14 cellular contexts compared by ENCODE assay signal in the genomic region with DNA sequence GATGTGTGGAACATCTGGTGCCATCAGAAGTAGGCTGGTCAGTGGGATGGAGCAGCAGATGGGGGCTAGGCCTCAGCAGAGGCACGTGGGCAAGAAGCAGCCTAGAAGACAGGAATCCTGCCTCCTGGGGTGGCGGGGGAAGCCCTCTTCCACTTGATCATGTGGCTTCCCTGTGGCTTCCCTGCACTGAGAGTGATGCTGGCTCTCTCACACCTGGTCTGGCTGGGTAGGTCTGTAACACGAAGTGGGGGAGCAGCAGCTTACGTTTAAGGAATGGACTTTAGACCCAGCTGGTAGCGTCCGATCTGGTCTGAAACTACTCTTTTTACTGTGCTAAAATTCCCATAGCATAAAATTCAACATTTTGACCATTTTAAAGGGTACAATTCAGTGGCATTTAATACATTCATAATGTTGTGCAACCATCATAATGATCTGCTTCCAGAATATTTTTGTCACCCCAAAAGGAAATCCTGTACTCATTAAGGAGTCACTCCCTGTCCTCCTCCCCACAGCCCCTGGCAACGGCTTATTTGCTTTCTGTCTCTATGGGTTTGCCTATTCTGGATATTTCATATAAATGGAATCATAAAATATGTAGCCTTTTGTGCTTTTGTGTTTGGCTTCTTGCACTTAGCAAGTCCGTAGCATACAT. TPM values are rescaled to one million over a fixed set of nuclear protein-coding genes. Genes with fewer than 3 reads are reported as not detected.
DNase-seq lines count a peak whose midpoint lies in the region; ATAC-seq, FAIRE-seq and TF ChIP-seq lines count a peak whose summit lies in the region.
"Had no signal": no experiment of that assay in that cellular context is flagged by ENCODE, and none has a peak within 500 bp of the region (broad histone marks: within the 10 kb centered on the region; RNA-seq: fewer than 3 reads in every experiment).

No MANE protein-coding gene starts in this region.

- H3K79me1 ChIP-seq in H1 (ENCODE audit: low read depth, low read length): no peaks in the 10 kb centered on the region

- H2BK120ac ChIP-seq in H1 (replicated peaks; ENCODE audit: low read depth, low read length): no peak overlapping the region

- H4K91ac ChIP-seq in H1 (replicated peaks; ENCODE audit: insufficient read length, low read length): no peak overlapping the region

- H3K14ac ChIP-seq in H1 (ENCODE audit: insufficient read length): no peak overlapping the region

- no peak for TF ChIP-seq CTCF in H1 (IDR thresholded peaks at IDR 0.05; ENCODE audit: control extremely low read depth in 1 of 3, insufficient read depth in 1 of 3, low read depth in 1 of 3, low read length in 3 of 3)
- TF ChIP-seq CTCF in esophagus squamous epithelium (IDR thresholded peaks at IDR 0.05): no peak

- no peak overlapping the region for H3K23ac ChIP-seq in H1 (ENCODE audit: insufficient read length)

- H4K8ac ChIP-seq in H1 (ENCODE audit: extremely low read depth, insufficient read depth, low read length): no peak overlapping the region

- FAIRE-seq in GM12892 (lab: Jason Lieb, UNC) (peak; percentile 98), H1 (lab: Jason Lieb, UNC) (no peak)

- no peak overlapping the region for H3K56ac ChIP-seq in H1 (replicated peaks; ENCODE audit: insufficient read length, low read depth, low read length)

- no peaks in the 10 kb centered on the region for H3K9me3 Mint-ChIP-seq in effector memory CD8-positive, alpha-beta T cell

- no peak overlapping the region for H2BK15ac ChIP-seq in H1 (ENCODE audit: low read length)

- 48% methylated on average over 8 of the region's 8 CpGs; no CpG with 5 or more reads in 1 of the 2 experiments for WGBS in H1 (ENCODE audit: extremely low coverage in 1 of 2, insufficient coverage in 1 of 2, insufficient read length in 1 of 2, insufficient replicate concordance in 2 of 2, low coverage in 1 of 2, low lambda C conversion rate in 2 of 2, missing lambda C conversion rate in 1 of 2), 2 experiments
- WGBS in esophagus squamous epithelium, 2 donors: 45 to 51% methylated on average over 5 to 8 of the region's 8 CpGs

- no peak overlapping the region for H2BK20ac ChIP-seq in H1 (ENCODE audit: low read length)

- TF ChIP-seq RAD21 in H1 (IDR thresholded peaks at IDR 0.05 in 1 of 2, conservative IDR thresholded peaks at IDR 0.05 in 1 of 2; ENCODE audit: low read depth in 2 of 2, low read length in 2 of 2): no peak

- H3K36me3 ChIP-seq in H1 (ENCODE audit: control insufficient read depth in 2 of 4, insufficient read depth in 4 of 4, low read length in 3 of 4) (no peaks in the 10 kb centered on the region), esophagus squamous epithelium (no peaks in the 10 kb centered on the region)
- H3K36me3 ChIP-seq: MG63 had no signal

- no peaks in the 10 kb centered on the region for H4K20me1 ChIP-seq in H1 (replicated peaks in 1 of 2; ENCODE audit: control insufficient read depth in 1 of 2, insufficient read depth in 2 of 2, low read length in 2 of 2)

- H3K4me3 Mint-ChIP-seq in effector memory CD8-positive, alpha-beta T cell: no peak overlapping the region
- H3K4me3 Mint-ChIP-seq: brain had no signal

- H3K27ac Mint-ChIP-seq in effector memory CD8-positive, alpha-beta T cell: peak overlapping the region in 1 of 2 donors; percentile 69
- H3K27ac Mint-ChIP-seq: brain had no signal

- TF ChIP-seq EP300 in H1 (IDR thresholded peaks at IDR 0.05; ENCODE audit: borderline replicate concordance in 1 of 2, low read depth in 2 of 2, low read length in 2 of 2): peak in 1 of 2 experiments; percentile 21; a peak in 1 of 3 replicates

- H3K9ac ChIP-seq in H1 (replicated peaks in 1 of 4; ENCODE audit: extremely low read depth in 1 of 4, low read depth in 3 of 4, low read length in 3 of 4): no peak overlapping the region

- no peak overlapping the region for H3K18ac ChIP-seq in H1 (ENCODE audit: extremely low read depth, low read length)

- no peak overlapping the region for H2AFZ ChIP-seq in H1 (ENCODE audit: low read length)

- H2AK5ac ChIP-seq in H1 (ENCODE audit: low read depth, low read length): no peak overlapping the region

- H3K4me3 ChIP-seq in H1 (ENCODE audit: extremely low read depth in 1 of 4, insufficient read depth in 2 of 4, low read depth in 3 of 4, low read length in 4 of 4): no peak overlapping the region
- H3K4me3 ChIP-seq in esophagus squamous epithelium: no peak overlapping the region
- H3K4me3 ChIP-seq: MG63 had no signal

- no peak overlapping the region for H4K5ac ChIP-seq in H1 (ENCODE audit: insufficient read length, low read depth, low read length)

- no peak overlapping the region for H2BK5ac ChIP-seq in H1 (ENCODE audit: low read depth, low read length)

- CTCF ChIA-PET in H1 (lab: Charles Lee; ENCODE audit: partially characterized antibody): interaction anchor here (1.7 to 13.9 kb wide), 5 partner anchors 9 to 48 kb away, joined by 4 to 244 read pairs (median 9); no protein-coding TSS in a partner anchor

- no peak overlapping the region for H3K4me2 ChIP-seq in H1 (ENCODE audit: insufficient read depth in 1 of 2, low read depth in 2 of 2, low read length in 2 of 2)

- peaks cover 28 to 55% of the 10 kb centered on the region in 2 donors for H3K27me3 Mint-ChIP-seq in effector memory CD8-positive, alpha-beta T cell

- H3K79me2 ChIP-seq in H1 (ENCODE audit: control insufficient read depth in 1 of 2, insufficient read depth in 2 of 2, low read length in 2 of 2): no peaks in the 10 kb centered on the region

- POLR2A ChIA-PET in H1 (lab: Charles Lee; ENCODE audit: partially characterized antibody): interaction anchor here (1.0 kb wide), 1 partner anchor 23 kb away, joined by 3 read pairs; no protein-coding TSS in a partner anchor

- H3K23me2 ChIP-seq in H1 (ENCODE audit: low read depth, low read length): no peaks in the 10 kb centered on the region

- intact Hi-C loops in esophagus squamous epithelium (cut with DNase I): no loop called here

- H3K27me3 ChIP-seq in H1 (replicated peaks in 1 of 4; ENCODE audit: control insufficient read depth in 3 of 4, extremely low read depth in 1 of 4, insufficient read depth in 3 of 4, low read length in 3 of 4) (0 out of 7 replicates have a peak, but pooled peaks cover 0 to 3% (median 0%) of the 10 kb centered on the region in 4 experiments), esophagus squamous epithelium (peaks cover 0 to 29% (median 0%) of the 10 kb centered on the region in 4 donors)
- H3K27me3 ChIP-seq: MG63 had no signal

- H3K9me3 ChIP-seq in H1 (ENCODE audit: insufficient read depth in 2 of 2, low read depth in 1 of 2, low read length in 1 of 2): no peaks in the 10 kb centered on the region
- H3K9me3 ChIP-seq in esophagus squamous epithelium: no peaks in the 10 kb centered on the region
- H3K9me3 ChIP-seq: MG63 had no signal

- H2BK12ac ChIP-seq in H1 (ENCODE audit: low read depth, low read length): no peak overlapping the region

- peak; percentile 49 for DNase-seq in GM12892 (ENCODE audit: insufficient read length)
- no peak for DNase-seq in H1 (ENCODE audit: low read depth in 1 of 2, low spot score in 2 of 2)
- no peak for DNase-seq in NCI-H2171 treated with DMSO at 0.1 percent for 48 hours (lab: John Stamatoyannopoulos, UW)
- DNase-seq in effector memory CD8-positive, alpha-beta T cell: no peak
- no peak for DNase-seq in NCI-H2081 treated with DMSO at 0.1 percent for 48 hours (lab: John Stamatoyannopoulos, UW)
- no peak for DNase-seq in esophagus squamous epithelium (lab: John Stamatoyannopoulos, UW)
- DNase-seq: C1 segment of cervical spinal cord; MG63; stimulated activated CD4-positive, alpha-beta T cell treated with anti-CD3 and anti-CD28 coated beads, Interleukin-12 subunit alpha, Interleukin-12 subunit beta, amount 100 ng/mL, for 4 hours had no signal

- peaks cover 0 to 20% (median 8%) of the 10 kb centered on the region in 4 experiments; a peak in 6 of 7 replicates for H3K4me1 ChIP-seq in H1 (replicated peaks in 1 of 4; ENCODE audit: control insufficient read depth in 3 of 4, insufficient read depth in 4 of 4, low read length in 3 of 4)
- H3K4me1 ChIP-seq in esophagus squamous epithelium: no peaks in the 10 kb centered on the region

- no peak for TF ChIP-seq POLR2A in GM12892 (IDR thresholded peaks at IDR 0.05; ENCODE audit: low read depth, low read length)
- no peak for TF ChIP-seq POLR2A in H1 (IDR thresholded peaks at IDR 0.05; ENCODE audit: control extremely low read depth in 1 of 2, low read depth in 2 of 2, low read length in 2 of 2)
- TF ChIP-seq POLR2A in esophagus squamous epithelium (IDR thresholded peaks at IDR 0.05): no peak

- ATAC-seq in GM19467 (IDR thresholded peaks at IDR 0.05; ENCODE audit: unreplicated experiment) (peak; percentile 66), HG03097 (IDR thresholded peaks at IDR 0.05; ENCODE audit: low FRiP score, unreplicated experiment) (peak; percentile 59)
- ATAC-seq in effector memory CD8-positive, alpha-beta T cell (replicated peaks): no peak

- H3K27ac ChIP-seq in H1 (ENCODE audit: low read depth, low read length): no peak overlapping the region
- no peak overlapping the region for H3K27ac ChIP-seq in esophagus squamous epithelium

- no peak overlapping the region for H3K4ac ChIP-seq in H1 (replicated peaks; ENCODE audit: insufficient read length, low read depth, low read length)

- H3K4me1 Mint-ChIP-seq in effector memory CD8-positive, alpha-beta T cell (ENCODE audit: low read depth in 2 of 2): no peaks in the 10 kb centered on the region
- H3K4me1 Mint-ChIP-seq: brain had no signal

- no peaks in the 10 kb centered on the region for H3K36me3 Mint-ChIP-seq in effector memory CD8-positive, alpha-beta T cell (ENCODE audit: insufficient read depth)

RNA-seq across cellular contexts. Expression of a gene that starts 21.7 kb away (rescaled TPM):
- not detected for polyA plus RNA-seq in GM12892 (2012; ENCODE audit: missing spikeins)
- 6.8 and 8.4 TPM in 2 replicates for total RNA-seq in H1 (2021; fragmentation: NEBNext Ultra II Directional; extraction: Animal tissue kit (Norgen Biotek cat#: 25700))
- 12.9 and 18.9 TPM in 2 replicates for polyA plus RNA-seq in H1 (2011; rRNA removed)
- 11.1 TPM for polyA plus RNA-seq in H1 (2011; cell fraction: cytosol; rRNA removed)
- polyA plus RNA-seq in H1 (2011; cell fraction: nucleus; rRNA removed): 29.2 TPM
- polyA plus RNA-seq in H1 (2012, experiment 1 of 2): 7.1 to 10.6 TPM (median 8.7 TPM) in 4 replicates
- polyA plus RNA-seq in H1 (2012, experiment 2 of 2): 5.6 TPM
- polyA plus RNA-seq in H1 (2013, experiment 1 of 2): 5.4 TPM
- polyA plus RNA-seq in H1 (2013, experiment 2 of 2): 4.9 TPM
- polyA minus RNA-seq in H1 (2011; rRNA and poly(A)+ RNA removed): 6.4 and 8.4 TPM in 2 replicates
- polyA minus RNA-seq in H1 (2011; cell fraction: cytosol; rRNA and poly(A)+ RNA removed): 5.6 TPM
- 7.2 TPM for polyA minus RNA-seq in H1 (2011; cell fraction: nucleus; rRNA and poly(A)+ RNA removed)
- under 1 TPM; 0.18 to 0.95 (median 0.58) TPM for total RNA-seq in esophagus squamous epithelium
- total RNA-seq: fibroblast of villous mesenchyme had no signal

RNA-seq across cellular contexts. Expression of a gene that starts 43.9 kb away (rescaled TPM):
- polyA plus RNA-seq in GM12892 (2012; ENCODE audit: missing spikeins): not detected
- total RNA-seq in H1 (2021; fragmentation: NEBNext Ultra II Directional; extraction: Animal tissue kit (Norgen Biotek cat#: 25700)): not detected in 2 replicates
- polyA plus RNA-seq in H1 (2011; rRNA removed): 0.06 and 0.14 TPM in 2 replicates
- 0.09 TPM for polyA plus RNA-seq in H1 (2011; cell fraction: cytosol; rRNA removed)
- polyA plus RNA-seq in H1 (2011; cell fraction: nucleus; rRNA removed): 0.24 TPM
- polyA plus RNA-seq in H1 (2012, experiment 1 of 2): 0.05 to 0.61 TPM (median 0.11 TPM) in 3 of 4 replicates, not detected in the other
- 0.34 TPM for polyA plus RNA-seq in H1 (2012, experiment 2 of 2)
- 0.04 TPM for polyA plus RNA-seq in H1 (2013, experiment 1 of 2)
- polyA plus RNA-seq in H1 (2013, experiment 2 of 2): 0.02 TPM
- polyA minus RNA-seq in H1 (2011; rRNA and poly(A)+ RNA removed): 0.03 and 0.07 TPM in 2 replicates
- not detected for polyA minus RNA-seq in H1 (2011; cell fraction: cytosol; rRNA and poly(A)+ RNA removed)
- 1.1 TPM for polyA minus RNA-seq in H1 (2011; cell fraction: nucleus; rRNA and poly(A)+ RNA removed)
- total RNA-seq in esophagus squamous epithelium: under 1 TPM in 1 of 4 donors, not detected in 3; under 0.01 TPM
- total RNA-seq: subcutaneous adipose tissue had no signal
